In genomic region chr11:115148101-115148500, GRCh38 we compare ENCODE assay signal across 30 cellular contexts.
A peak's percentile ranks its signal among the peaks of the same experiment; 100 is the strongest.
DNase-seq lines count a peak whose midpoint lies in the region; ATAC-seq and TF ChIP-seq lines count a peak whose summit lies in the region.
"Had no signal": no experiment of that assay in that cellular context is flagged by ENCODE, and none has a peak within 500 bp of the region (broad histone marks: within the 10 kb centered on the region; RNA-seq: fewer than 3 reads in every experiment).

No MANE protein-coding gene starts in this region.

- H3K27me3 ChIP-seq in mesenchymal stem cell (ENCODE audit: control insufficient read depth in 1 of 2, insufficient read depth in 1 of 2, low read length in 2 of 2), result peaks cover 0 to 14% of the 10 kb centered on the region in 2 experiments
- H3K27me3 ChIP-seq: SJCRH30 had no signal

- TF ChIP-seq CTCF in HEK293 (tag by site-specific recombination; IDR thresholded peaks at IDR 0.05) (no peak), chondrocyte (IDR thresholded peaks at IDR 0.05) (no peak)

- no peak overlapping the region for H2BK120ac ChIP-seq in mesenchymal stem cell (ENCODE audit: low read depth, low read length)

- no peaks in the 10 kb centered on the region for H3K79me1 ChIP-seq in mesenchymal stem cell (replicated peaks; ENCODE audit: low read length, poor library complexity, severe bottlenecking)

- no peak overlapping the region for H2BK12ac ChIP-seq in mesenchymal stem cell (ENCODE audit: low read length in 2 of 2)

- peak overlapping the region; percentile 45 for H4K91ac ChIP-seq in mesenchymal stem cell (ENCODE audit: low read length)

- no peak for DNase-seq in central memory CD8-positive, alpha-beta T cell (ENCODE audit: low spot score in 2 of 2)
- DNase-seq in mesenchymal stem cell (no peak), NCI-H2171 (lab: John Stamatoyannopoulos, UW) (no peak), chondrocyte (ENCODE audit: low spot score) (no peak), NOMO-1 treated with DMSO at 0.1 percent for 48 hours (lab: John Stamatoyannopoulos, UW; ENCODE audit: unreplicated experiment) (no peak), NCI-H187 treated with DMSO at 0.1 percent for 48 hours (lab: John Stamatoyannopoulos, UW) (no peak)
- DNase-seq: C1 segment of cervical spinal cord; Caco-2; CD4-positive, alpha-beta memory T cell; DMS 273 treated with DMSO at 0.1 percent for 48 hours; DMS79; EL; GDM1; GOT3; KBM-7; MV-4-11; NCI-H1105; NCI-H1436 treated with DMSO at 0.1 percent for 48 hours; NCI-H1930; NCI-H2107; NCI-H446; NCI-H524 treated with DMSO at 0.1 percent for 48 hours; NCI-H774; PC-3; SJCRH30 had no signal

- H3K36me3 ChIP-seq in HEK293 (ENCODE audit: control insufficient read depth in 2 of 2, insufficient read depth in 1 of 2, low read length in 2 of 2), result no peaks in the 10 kb centered on the region
- H3K36me3 ChIP-seq in mesenchymal stem cell (ENCODE audit: control insufficient read depth in 1 of 2, insufficient read depth in 2 of 2, low read depth in 1 of 2, low read length in 2 of 2), result no peaks in the 10 kb centered on the region
- H3K36me3 ChIP-seq: SJCRH30 had no signal

- H3K23ac ChIP-seq in mesenchymal stem cell (ENCODE audit: low read length in 2 of 2), result no peak overlapping the region

- H3K27ac ChIP-seq in HEK293 (ENCODE audit: extremely low read depth, low read depth, low read length), result no peak overlapping the region
- H3K27ac ChIP-seq in mesenchymal stem cell (ENCODE audit: low read length, poor library complexity, severe bottlenecking), result no peak overlapping the region
- H3K27ac ChIP-seq: SJCRH30 had no signal

- CTCF ChIA-PET in HEK293 (lab: Yijun Ruan, JAX), result no interaction called here

- H3K4me3 ChIP-seq in HEK293 (ENCODE audit: low read depth, low read length) (no peak overlapping the region), mesenchymal stem cell (ENCODE audit: insufficient read depth in 1 of 2, low read depth in 1 of 2, low read length in 2 of 2) (no peak overlapping the region)
- H3K4me3 ChIP-seq: GM12878, SJCRH30 had no signal

- no peaks in the 10 kb centered on the region for H3K9me3 Mint-ChIP-seq in central memory CD8-positive, alpha-beta T cell
- no peaks in the 10 kb centered on the region for H3K9me3 Mint-ChIP-seq in chondrocyte (ENCODE audit: low read depth)
- H3K9me3 Mint-ChIP-seq: CD4-positive, alpha-beta memory T cell had no signal

- no peak overlapping the region for H3K18ac ChIP-seq in mesenchymal stem cell (ENCODE audit: low read depth in 1 of 2, low read length in 2 of 2)

- H3K9me3 ChIP-seq in HEK293 (ENCODE audit: control insufficient read depth, insufficient read depth, low read depth, low read length) (no peaks in the 10 kb centered on the region), mesenchymal stem cell (ENCODE audit: control insufficient read depth, low read length) (no peaks in the 10 kb centered on the region)
- H3K9me3 ChIP-seq: SJCRH30 had no signal

- POLR2A ChIA-PET in HEK293 (lab: Yijun Ruan, JAX), result no interaction called here

- no peak overlapping the region for H2BK5ac ChIP-seq in mesenchymal stem cell (ENCODE audit: low read depth, low read length, poor library complexity, severe bottlenecking)

- H3K4ac ChIP-seq in mesenchymal stem cell (ENCODE audit: low read depth in 1 of 2, low read length in 2 of 2), result no peak overlapping the region

- H3K9ac ChIP-seq in mesenchymal stem cell (ENCODE audit: low read length), result no peak overlapping the region

- H3K36me3 Mint-ChIP-seq in central memory CD8-positive, alpha-beta T cell (ENCODE audit: insufficient read depth), result no peaks in the 10 kb centered on the region
- H3K36me3 Mint-ChIP-seq in chondrocyte (ENCODE audit: low read depth), result no peaks in the 10 kb centered on the region
- H3K36me3 Mint-ChIP-seq: CD4-positive, alpha-beta memory T cell had no signal

- peak overlapping the region; percentile 6 for H3K27ac Mint-ChIP-seq in central memory CD8-positive, alpha-beta T cell (ENCODE audit: low read depth)
- no peak overlapping the region for H3K27ac Mint-ChIP-seq in chondrocyte (ENCODE audit: unreplicated experiment)
- H3K27ac Mint-ChIP-seq: CD4-positive, alpha-beta memory T cell had no signal

- H3K4me2 ChIP-seq in mesenchymal stem cell (ENCODE audit: low read length, poor library complexity, severe bottlenecking), result no peak overlapping the region

- WGBS in mesenchymal stem cell, result 94% methylated on average over 4 of the region's 4 CpGs

- H2BK15ac ChIP-seq in mesenchymal stem cell (ENCODE audit: low read depth, poor library complexity, severe bottlenecking), result peak overlapping the region; percentile 0

- H3K4me1 ChIP-seq in HEK293 (ENCODE audit: control insufficient read depth, insufficient read depth, low read length) (no peaks in the 10 kb centered on the region), mesenchymal stem cell (ENCODE audit: control insufficient read depth, insufficient read depth, low read depth, low read length) (peaks cover 5% of the 10 kb centered on the region)
- H3K4me1 ChIP-seq: Caco-2, SJCRH30 had no signal

- no peak for ATAC-seq in central memory CD8-positive, alpha-beta T cell (replicated peaks; ENCODE audit: extremely low read depth, poor library complexity, severe bottlenecking)
- ATAC-seq: GM12878, HCT116, PC-3, Right ventricle myocardium inferior, SK-N-SH treated with all-trans-retinoic acid at 6 μM for 48 hours had no signal

- no peak overlapping the region for H2AFZ ChIP-seq in mesenchymal stem cell (ENCODE audit: low read depth, low read length)

- no peak overlapping the region for H3K14ac ChIP-seq in mesenchymal stem cell (ENCODE audit: low read length in 2 of 2)

- no peak overlapping the region for H3K4me3 Mint-ChIP-seq in central memory CD8-positive, alpha-beta T cell
- no peak overlapping the region for H3K4me3 Mint-ChIP-seq in chondrocyte (ENCODE audit: unreplicated experiment)
- H3K4me3 Mint-ChIP-seq: CD4-positive, alpha-beta memory T cell had no signal

- H4K8ac ChIP-seq in mesenchymal stem cell (ENCODE audit: low read length), result no peak overlapping the region

- no peak overlapping the region for H2AK5ac ChIP-seq in mesenchymal stem cell (ENCODE audit: low read length, severe bottlenecking)

- no peaks in the 10 kb centered on the region for H3K27me3 Mint-ChIP-seq in central memory CD8-positive, alpha-beta T cell
- H3K27me3 Mint-ChIP-seq in chondrocyte (ENCODE audit: low read depth), result peaks cover 3% of the 10 kb centered on the region

- peaks cover 10% of the 10 kb centered on the region for H3K4me1 Mint-ChIP-seq in central memory CD8-positive, alpha-beta T cell
- peaks cover 3% of the 10 kb centered on the region for H3K4me1 Mint-ChIP-seq in chondrocyte (ENCODE audit: low read depth)

TF ChIP-seq in HEK293, 187 proteins besides CTCF, POLR2A, EP300 and RAD21:
- TF ChIP-seq WT1 (tag by site-specific recombination; IDR thresholded peaks at IDR 0.05), result no peak
- no peak for TF ChIP-seq ZNF707 (tag by site-specific recombination; IDR thresholded peaks at IDR 0.05)
- TF ChIP-seq ZNF266 (tag by site-specific recombination; IDR thresholded peaks at IDR 0.05; ENCODE audit: low read depth), result no peak
- TF ChIP-seq ZNF341 (tag by site-specific recombination; IDR thresholded peaks at IDR 0.05; ENCODE audit: low read depth), result no peak
- TF ChIP-seq EGR2 (tag by site-specific recombination; IDR thresholded peaks at IDR 0.05; ENCODE audit: low read depth), result peak; percentile 65
- TF ChIP-seq ZFHX2 (tag by site-specific recombination; conservative IDR thresholded peaks at IDR 0.05), result peak; percentile 96
- TF ChIP-seq ZNF324 (tag by site-specific recombination; IDR thresholded peaks at IDR 0.05), result no peak
- TF ChIP-seq ZNF510 (tag by site-specific recombination; IDR thresholded peaks at IDR 0.05; ENCODE audit: insufficient replicate concordance), result no peak
- TF ChIP-seq ZNF10 (tag by site-specific recombination; IDR thresholded peaks at IDR 0.05), result no peak
- TF ChIP-seq ZNF169 (tag by site-specific recombination; IDR thresholded peaks at IDR 0.05), result no peak
